Comparison of ENCODE assay signal across 18 cellular contexts in the genomic region with DNA sequence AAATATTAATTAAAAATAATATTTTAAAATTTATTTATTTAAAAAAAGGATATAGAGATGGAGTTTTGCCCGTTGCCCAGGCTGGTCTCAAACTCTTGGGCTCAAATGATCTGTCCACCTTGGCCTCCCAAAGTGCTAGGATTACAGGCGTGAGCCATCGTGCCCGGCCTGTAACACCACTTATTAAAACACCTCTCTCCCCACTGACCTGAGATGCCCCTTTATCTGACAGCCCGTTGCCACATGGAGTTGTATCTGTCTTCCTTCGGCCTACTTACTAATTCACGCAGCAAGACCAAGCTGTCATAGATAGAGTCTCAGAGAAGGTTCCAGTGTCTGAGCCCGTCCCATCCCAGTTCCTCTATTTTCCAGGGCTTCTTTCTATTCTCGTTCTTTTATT. TPM values are rescaled to one million over a fixed set of nuclear protein-coding genes. Genes with fewer than 3 reads are reported as not detected.
DNase-seq lines count a peak whose midpoint lies in the region; ATAC-seq and TF ChIP-seq lines count a peak whose summit lies in the region.
"Had no signal": no experiment of that assay in that cellular context is flagged by ENCODE, and none has a peak within 500 bp of the region (broad histone marks: within the 10 kb centered on the region; RNA-seq: fewer than 3 reads in every experiment).

No MANE protein-coding gene starts in this region.

- no peak for ATAC-seq in Right ventricle myocardium inferior
- no peak for ATAC-seq in WTC11
- ATAC-seq in HG03097 (IDR thresholded peaks at IDR 0.05; ENCODE audit: low FRiP score, unreplicated experiment), result no peak
- ATAC-seq: CD8-positive, alpha-beta T cell had no signal

- CTCF ChIA-PET in WTC11 (lab: Charles Lee), result no interaction called here

- DNase-seq in cardiac septum (ENCODE audit: low spot score) (peak; percentile 36), Right ventricle myocardium inferior (ENCODE audit: missing footprints) (no peak), WTC11 (ENCODE audit: low spot score) (no peak), ecto neural progenitor cell (ENCODE audit: low spot score) (peak; percentile 11), mesenteric fat pad (ENCODE audit: low spot score) (peak; percentile 18), LoVo (ENCODE audit: low spot score) (no peak), erythroblast (lab: John Stamatoyannopoulos, UW) (no peak)
- DNase-seq: Caco-2; CD4-positive, CD25-positive, alpha-beta regulatory T cell; CD8-positive, alpha-beta T cell; DMS153; DND-41; GM23248; H7; HCEC 1CT had no signal

- intact Hi-C loops in cardiac septum (cut with DNase I), result no loop called here
- intact Hi-C loops in Right ventricle myocardium inferior (cut with DNase I), result no loop called here

- no peaks in the 10 kb centered on the region for H3K9me3 Mint-ChIP-seq in WTC11
- H3K9me3 Mint-ChIP-seq: CD8-positive, alpha-beta T cell had no signal

- H3K36me3 Mint-ChIP-seq in WTC11, result no peaks in the 10 kb centered on the region
- H3K36me3 Mint-ChIP-seq: CD4-positive, CD25-positive, alpha-beta regulatory T cell; CD8-positive, alpha-beta T cell had no signal

- peaks cover 6% of the 10 kb centered on the region; the same call in 1 of the 2 replicates for H3K27me3 Mint-ChIP-seq in WTC11 (ENCODE audit: low read depth)
- H3K27me3 Mint-ChIP-seq: B cell had no signal

- TF ChIP-seq CTCF in WTC11 (IDR thresholded peaks at IDR 0.05), result no peak

- no peak overlapping the region for H3K27ac Mint-ChIP-seq in WTC11
- H3K27ac Mint-ChIP-seq: B cell; CD4-positive, CD25-positive, alpha-beta regulatory T cell; CD8-positive, alpha-beta T cell had no signal

- H3K4me1 Mint-ChIP-seq in WTC11, result peaks cover 35% of the 10 kb centered on the region
- H3K4me1 Mint-ChIP-seq: B cell had no signal

- POLR2A ChIA-PET in WTC11 (lab: Charles Lee), result no interaction called here

- TF ChIP-seq POLR2A in erythroblast (IDR thresholded peaks at IDR 0.05; ENCODE audit: low read length), result no peak

- H3K4me3 Mint-ChIP-seq in WTC11, result no peak overlapping the region
- H3K4me3 Mint-ChIP-seq: B cell; CD4-positive, CD25-positive, alpha-beta regulatory T cell; CD8-positive, alpha-beta T cell had no signal

TF ChIP-seq in WTC11, 78 proteins besides CTCF, POLR2A, EP300 and RAD21:
- TF ChIP-seq, protein P1, sequence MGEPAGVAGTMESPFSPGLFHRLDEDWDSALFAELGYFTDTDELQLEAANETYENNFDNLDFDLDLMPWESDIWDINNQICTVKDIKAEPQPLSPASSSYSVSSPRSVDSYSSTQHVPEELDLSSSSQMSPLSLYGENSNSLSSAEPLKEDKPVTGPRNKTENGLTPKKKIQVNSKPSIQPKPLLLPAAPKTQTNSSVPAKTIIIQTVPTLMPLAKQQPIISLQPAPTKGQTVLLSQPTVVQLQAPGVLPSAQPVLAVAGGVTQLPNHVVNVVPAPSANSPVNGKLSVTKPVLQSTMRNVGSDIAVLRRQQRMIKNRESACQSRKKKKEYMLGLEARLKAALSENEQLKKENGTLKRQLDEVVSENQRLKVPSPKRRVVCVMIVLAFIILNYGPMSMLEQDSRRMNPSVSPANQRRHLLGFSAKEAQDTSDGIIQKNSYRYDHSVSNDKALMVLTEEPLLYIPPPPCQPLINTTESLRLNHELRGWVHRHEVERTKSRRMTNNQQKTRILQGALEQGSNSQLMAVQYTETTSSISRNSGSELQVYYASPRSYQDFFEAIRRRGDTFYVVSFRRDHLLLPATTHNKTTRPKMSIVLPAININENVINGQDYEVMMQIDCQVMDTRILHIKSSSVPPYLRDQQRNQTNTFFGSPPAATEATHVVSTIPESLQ (CRISPR knock-in tag; IDR thresholded peaks at IDR 0.05), result no peak
- TF ChIP-seq, protein P2, sequence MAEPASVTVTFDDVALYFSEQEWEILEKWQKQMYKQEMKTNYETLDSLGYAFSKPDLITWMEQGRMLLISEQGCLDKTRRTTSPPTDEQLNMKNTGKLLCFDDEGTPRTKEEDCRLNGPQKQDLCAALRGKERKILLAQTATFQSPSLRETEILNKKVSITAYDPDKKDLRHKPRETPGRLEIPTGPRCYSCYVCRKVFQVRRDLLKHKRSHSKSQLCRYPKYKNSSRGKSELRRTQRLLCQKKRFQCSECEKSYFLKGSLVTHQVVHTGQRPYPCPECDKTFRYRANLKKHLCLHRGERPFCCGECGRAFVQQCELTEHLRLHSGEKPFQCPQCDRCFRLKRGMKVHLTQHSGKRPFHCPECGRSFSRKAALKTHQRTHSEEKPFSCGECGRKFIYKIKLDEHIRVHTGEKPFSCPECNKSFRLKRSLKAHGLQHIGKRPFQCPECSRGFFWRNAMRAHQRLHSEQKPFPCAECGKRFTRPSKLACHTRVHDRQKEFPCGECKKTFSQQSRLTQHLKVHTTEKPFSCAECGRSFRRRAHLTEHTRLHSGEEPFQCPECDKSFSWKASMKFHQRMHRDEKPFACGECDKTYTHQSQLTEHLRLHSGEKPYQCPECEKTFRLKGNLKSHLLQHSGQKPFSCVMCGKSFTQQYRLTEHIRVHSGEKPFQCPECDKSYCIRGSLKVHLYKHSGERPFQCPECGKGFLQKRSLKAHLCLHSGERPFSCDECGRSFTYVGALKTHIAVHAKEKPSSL (CRISPR knock-in tag; conservative IDR thresholded peaks at IDR 0.05), result no peak
- TF ChIP-seq HMGA2 (CRISPR knock-in tag; IDR thresholded peaks at IDR 0.05), result peak; percentile 88
TF ChIP-seq in WTC11: peak in this region for 1.

RNA-seq across cellular contexts. Expression of a gene that starts 30.7 kb away (rescaled TPM):
- total RNA-seq in cardiac septum, result 0.24 TPM
- total RNA-seq in Right ventricle myocardium inferior, result not detected
- total RNA-seq in WTC11 (2021), result 0.28 to 1.1 TPM (median 0.71 TPM) in 3 replicates
- 0.93 TPM for total RNA-seq in mesenteric fat pad
- total RNA-seq: B cell; Caco-2; CD4-positive, CD25-positive, alpha-beta regulatory T cell; GM23248 had no signal

RNA-seq across cellular contexts. Expression of a gene that starts 50.8 kb away (rescaled TPM):
- total RNA-seq in cardiac septum (not detected), Right ventricle myocardium inferior (0.41 TPM), WTC11 (2021) (0.57 to 0.98 TPM (median 0.69 TPM) in 3 replicates), mesenteric fat pad (7.6 TPM)
- total RNA-seq: B cell; CD4-positive, CD25-positive, alpha-beta regulatory T cell; CD8-positive, alpha-beta T cell; GM23248; H1; H7 had no signal

Comparison
In these comparisons a context has a peak if more than half of its experiments do, and no peak if none do; other contexts are left out.
1. DNase-seq: peak in cardiac septum (single experiment), ecto neural progenitor cell (single experiment) and mesenteric fat pad (single experiment); none in Right ventricle myocardium inferior (single experiment), WTC11 (single experiment), LoVo (single experiment) and erythroblast (0 of 2).